Comparison of ENCODE assay signal across 9 cellular contexts in genomic region chr13:108915634-108916497, GRCh38.
A peak's percentile ranks its signal among the peaks of the same experiment; 100 is the strongest.
DNase-seq lines count a peak whose midpoint lies in the region; ATAC-seq, FAIRE-seq and TF ChIP-seq lines count a peak whose summit lies in the region.
"Had no signal": no experiment of that assay in that cellular context is flagged by ENCODE, and none has a peak within 500 bp of the region (broad histone marks: within the 10 kb centered on the region; RNA-seq: fewer than 3 reads in every experiment).

No MANE protein-coding gene starts in this region.

- peaks cover 15% of the 10 kb centered on the region for H3K4me1 ChIP-seq in KMS-11 (ENCODE audit: low read depth, poor library complexity, severe bottlenecking)
- peaks cover 22% of the 10 kb centered on the region for H3K4me1 ChIP-seq in HepG2 (ENCODE audit: insufficient read depth, low read length)

- no peaks in the 10 kb centered on the region for H3K27me3 ChIP-seq in KMS-11 (ENCODE audit: insufficient read depth, low read depth)
- H3K27me3 ChIP-seq in HepG2 (ENCODE audit: control insufficient read depth in 1 of 2, insufficient read depth in 2 of 2, low read length in 2 of 2), result 0 out of 5 replicates have a peak, but pooled peaks cover 0 to 5% of the 10 kb centered on the region in 2 experiments

- H2AFZ ChIP-seq in KMS-11 (ENCODE audit: low read depth) (peak overlapping the region; percentile 79), HepG2 (ENCODE audit: low read length) (no peak overlapping the region)

- H3K9ac ChIP-seq in KMS-11 (peak overlapping the region; percentile 51; the same call in 1 of the 2 replicates), HepG2 (ENCODE audit: insufficient read depth, low read depth, low read length) (peak overlapping the region; percentile 24)

- BruUV-seq in HepG2 (replicated peaks; lab: Mats Ljungman, UMichigan), result TSS peak; percentile 97

- no peaks in the 10 kb centered on the region for H3K36me3 Mint-ChIP-seq in central memory CD8-positive, alpha-beta T cell (ENCODE audit: insufficient read depth)

- no peak for TF ChIP-seq CTCF in KMS-11 (conservative IDR thresholded peaks at IDR 0.05; ENCODE audit: low read depth, low read length)
- TF ChIP-seq CTCF in HepG2 (CRISPR knock-in tag; IDR thresholded peaks at IDR 0.05), result no peak

- POLR2A ChIA-PET in HepG2 (lab: Yijun Ruan, JAX), result interaction anchor here (1.2 kb wide), 1 partner anchor 21 kb away, joined by 4 read pairs; no protein-coding TSS in a partner anchor

- no peak overlapping the region for H3K4me3 ChIP-seq in KMS-11 (IDR thresholded peaks at IDR 0.05; ENCODE audit: insufficient read depth, low read depth, low read length)
- peak overlapping the region in 2 of 3 experiments; percentile 38 to 39; a peak in 2 of 6 replicates for H3K4me3 ChIP-seq in HepG2 (replicated peaks in 1 of 3; ENCODE audit: insufficient read depth in 1 of 3, low read depth in 2 of 3, low read length in 3 of 3)

- TF ChIP-seq RAD21 in HepG2 (CRISPR knock-in tag; IDR thresholded peaks at IDR 0.05), result no peak

- peak overlapping the region; percentile 71 for H3K27ac ChIP-seq in KMS-11
- H3K27ac ChIP-seq in HepG2 (ENCODE audit: extremely low read length, insufficient read depth, low read length), result peak overlapping the region; percentile 61

- in situ Hi-C loops in HepG2 (cut with HindIII; ENCODE audit: extremely low pct_ligation_motif_present, low pct_unique_long_range_greater_than_20kb), result no loop called here

- H3K4me3 Mint-ChIP-seq in central memory CD8-positive, alpha-beta T cell, result no peak overlapping the region

- no peaks in the 10 kb centered on the region for H3K27me3 Mint-ChIP-seq in central memory CD8-positive, alpha-beta T cell

- peak; percentile 90 for ATAC-seq in GM21737 (IDR thresholded peaks at IDR 0.05; ENCODE audit: unreplicated experiment)
- ATAC-seq in central memory CD8-positive, alpha-beta T cell (replicated peaks; ENCODE audit: extremely low read depth, poor library complexity, severe bottlenecking), result no peak
- peak; percentile 98 for ATAC-seq in HepG2

- peak; percentile 80 for FAIRE-seq in HepG2 (lab: Jason Lieb, UNC)
- FAIRE-seq: frontal cortex had no signal

- TF ChIP-seq POLR2A in HepG2 (IDR thresholded peaks at IDR 0.05; ENCODE audit: insufficient read depth in 1 of 2, low read depth in 2 of 2, low read length in 2 of 2), result no peak; a peak in 1 of 4 replicates

- TF ChIP-seq EP300 in HepG2 (IDR thresholded peaks at IDR 0.05; ENCODE audit: low read depth in 2 of 2, low read length in 2 of 2) (peak in 1 of 2 experiments; percentile 70; a peak in 2 of 4 replicates), HepG2 (CRISPR knock-in tag; IDR thresholded peaks at IDR 0.05; ENCODE audit: borderline replicate concordance) (peak; percentile 45; the same call in 1 of the 2 replicates)

- H3K36me3 ChIP-seq in KMS-11 (ENCODE audit: insufficient read depth) (no peaks in the 10 kb centered on the region), HepG2 (replicated peaks in 1 of 2; ENCODE audit: control insufficient read depth in 1 of 2, insufficient read depth in 2 of 2, low read length in 2 of 2) (no peaks in the 10 kb centered on the region)

- DNase-seq in GDM1 (lab: John Stamatoyannopoulos, UW) (peak; percentile 53), HepG2 (ENCODE audit: low spot score) (peak; percentile 91), NCI-H1048 (lab: John Stamatoyannopoulos, UW) (no peak)
- DNase-seq in activated CD4-positive, CD25-positive, alpha-beta regulatory T cell (lab: John Stamatoyannopoulos, UW), result peak; percentile 27 to 74 (median 38)
- DNase-seq in central memory CD8-positive, alpha-beta T cell (ENCODE audit: low spot score in 2 of 2), result no peak
- peak; percentile 66 to 83 for DNase-seq in stimulated activated CD4-positive, alpha-beta T cell treated with anti-CD3 and anti-CD28 coated beads, Interleukin-4, amount 100 ng/mL, for 4 hours

- no peaks in the 10 kb centered on the region for H3K9me3 ChIP-seq in HepG2 (ENCODE audit: low read length)

- H4K20me1 ChIP-seq in KMS-11 (ENCODE audit: insufficient read depth) (no peaks in the 10 kb centered on the region), HepG2 (ENCODE audit: insufficient read depth, low read length) (no peaks in the 10 kb centered on the region)

- CTCF ChIA-PET in HepG2 (lab: Yijun Ruan, JAX; ENCODE audit: low intra/inter-chr PET ratio, low total read pairs), result no interaction called here

- H3K4me2 ChIP-seq in KMS-11 (peak overlapping the region; percentile 54), HepG2 (ENCODE audit: low read depth, low read length) (peak overlapping the region; percentile 57)

- H3K27ac Mint-ChIP-seq in central memory CD8-positive, alpha-beta T cell (ENCODE audit: low read depth), result peak overlapping the region; percentile 14

- H3K9me3 Mint-ChIP-seq in central memory CD8-positive, alpha-beta T cell, result peaks cover 6% of the 10 kb centered on the region

- intact Hi-C loops in HepG2 (cut with micrococcal nuclease; ENCODE audit: unreplicated experiment), result no loop called here

- WGBS in HepG2 (ENCODE audit: low lambda C conversion rate), result 19% methylated on average over 9 of the region's 9 CpGs

- H3K79me2 ChIP-seq in KMS-11 (ENCODE audit: insufficient read depth, low read depth), result no peaks in the 10 kb centered on the region
- no peaks in the 10 kb centered on the region for H3K79me2 ChIP-seq in HepG2 (ENCODE audit: insufficient read depth, low read length)

- peaks cover 6% of the 10 kb centered on the region for H3K4me1 Mint-ChIP-seq in central memory CD8-positive, alpha-beta T cell

TF ChIP-seq in HepG2, 621 proteins besides CTCF, POLR2A, EP300 and RAD21 (continues in another document):
- TF ChIP-seq SOX5 (CRISPR knock-in tag; IDR thresholded peaks at IDR 0.05; ENCODE audit: borderline replicate concordance) (peak; percentile 36; the same call in 1 of the 2 replicates), ZSCAN22 (CRISPR knock-in tag; IDR thresholded peaks at IDR 0.05) (no peak), STAT6 (CRISPR knock-in tag; IDR thresholded peaks at IDR 0.05; ENCODE audit: borderline replicate concordance) (no peak), TRIM24 (CRISPR knock-in tag; IDR thresholded peaks at IDR 0.05) (no peak), ZNF589 (CRISPR knock-in tag; conservative IDR thresholded peaks at IDR 0.05) (no peak), KDM1A (CRISPR knock-in tag; IDR thresholded peaks at IDR 0.05) (no peak), TCF7L2 (IDR thresholded peaks at IDR 0.05; ENCODE audit: low read depth, low read length) (no peak), MTF1 (CRISPR knock-in tag; IDR thresholded peaks at IDR 0.05) (no peak), PBX3 (CRISPR knock-in tag; IDR thresholded peaks at IDR 0.05; ENCODE audit: borderline replicate concordance) (no peak), FOXC1 (CRISPR knock-in tag; IDR thresholded peaks at IDR 0.05; ENCODE audit: borderline replicate concordance) (no peak), BCL3 (CRISPR knock-in tag; IDR thresholded peaks at IDR 0.05) (no peak), NCOA2 (CRISPR knock-in tag; IDR thresholded peaks at IDR 0.05) (peak; percentile 39; the same call in 1 of the 2 replicates), CREM (IDR thresholded peaks at IDR 0.05) (no peak), CREM (CRISPR knock-in tag; IDR thresholded peaks at IDR 0.05) (no peak), FOXO1 (CRISPR knock-in tag; IDR thresholded peaks at IDR 0.05) (peak; percentile 81; the same call in 1 of the 2 replicates), ZNF501 (CRISPR knock-in tag; IDR thresholded peaks at IDR 0.05) (no peak), RARG (CRISPR knock-in tag; IDR thresholded peaks at IDR 0.05; ENCODE audit: low read depth) (no peak), ZFY (CRISPR knock-in tag; IDR thresholded peaks at IDR 0.05) (no peak), RBAK (CRISPR knock-in tag; IDR thresholded peaks at IDR 0.05) (no peak), ATF7 (IDR thresholded peaks at IDR 0.05) (no peak), ATF7 (CRISPR knock-in tag; IDR thresholded peaks at IDR 0.05) (no peak), HHEX (CRISPR knock-in tag; IDR thresholded peaks at IDR 0.05) (no peak)

Comparison
In these comparisons a context has a peak if more than half of its experiments do, and no peak if none do; other contexts are left out.
1. DNase-seq: peak in GDM1 (single experiment), activated CD4-positive, CD25-positive, alpha-beta regulatory T cell (4 of 4), HepG2 (single experiment) and stimulated activated CD4-positive, alpha-beta T cell treated with anti-CD3 and anti-CD28 coated beads, Interleukin-4, amount 100 ng/mL, for 4 hours (2 of 2); none in central memory CD8-positive, alpha-beta T cell (0 of 2) and NCI-H1048 (single experiment).